10 cellular contexts compared by ENCODE assay signal in the genomic region with DNA sequence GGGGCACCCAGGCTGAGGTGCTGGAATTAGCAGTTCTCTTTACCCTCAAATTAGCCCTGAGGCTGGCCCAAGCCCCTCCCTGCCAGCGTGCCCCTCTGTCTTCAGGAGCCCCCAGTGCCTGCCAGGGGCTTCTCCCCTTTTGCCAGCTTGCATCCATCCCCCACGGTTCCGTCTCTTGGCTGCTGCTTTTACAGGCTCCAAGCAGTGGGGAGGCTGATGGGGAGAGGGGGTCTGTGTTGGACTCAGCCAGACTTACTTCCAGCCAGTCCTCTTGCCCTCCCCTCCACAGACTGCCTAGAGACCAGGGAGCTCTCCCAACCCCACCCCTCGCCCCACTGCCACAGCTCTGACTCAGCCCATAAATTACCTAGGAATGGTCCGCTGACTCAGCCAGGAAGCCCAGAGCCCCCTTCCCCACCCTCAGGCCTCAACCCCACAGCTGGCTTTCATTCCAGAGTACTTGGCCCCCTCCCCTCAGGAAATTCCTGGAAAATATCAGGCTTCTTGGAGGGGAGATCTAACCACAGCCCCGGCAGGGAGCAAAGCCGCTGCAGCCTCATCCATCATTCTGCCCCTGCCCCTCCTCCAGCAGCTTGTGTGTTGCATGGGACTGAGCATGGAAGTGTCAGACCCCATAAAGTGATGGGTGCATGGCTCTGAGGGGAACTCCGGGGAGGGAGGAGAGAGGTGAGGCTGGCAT.
A peak's percentile ranks its signal among the peaks of the same experiment; 100 is the strongest.
DNase-seq lines count a peak whose midpoint lies in the region; ATAC-seq and TF ChIP-seq lines count a peak whose summit lies in the region.
"Had no signal": no experiment of that assay in that cellular context is flagged by ENCODE, and none has a peak within 500 bp of the region (broad histone marks: within the 10 kb centered on the region; RNA-seq: fewer than 3 reads in every experiment).

No MANE protein-coding gene starts in this region.

- no peaks in the 10 kb centered on the region for H3K9me3 Mint-ChIP-seq in CD8-positive, alpha-beta memory T cell
- no peaks in the 10 kb centered on the region for H3K9me3 Mint-ChIP-seq in nephron progenitor cell

- no peaks in the 10 kb centered on the region for H3K36me3 Mint-ChIP-seq in CD8-positive, alpha-beta memory T cell
- no peaks in the 10 kb centered on the region for H3K36me3 Mint-ChIP-seq in nephron progenitor cell (ENCODE audit: low read depth)

- CTCF ChIA-PET in CD8-positive, alpha-beta memory T cell (lab: Charles Lee): no interaction called here

- no peak overlapping the region for H3K4me3 ChIP-seq in CD8-positive, alpha-beta memory T cell (ENCODE audit: low read length)
- no peak overlapping the region for H3K4me3 ChIP-seq in choroid plexus epithelial cell (ENCODE audit: low read depth, low read length)
- H3K4me3 ChIP-seq: GM12878 had no signal

- no peak for TF ChIP-seq CTCF in choroid plexus epithelial cell (conservative IDR thresholded peaks at IDR 0.05; ENCODE audit: low read depth, low read length)
- TF ChIP-seq CTCF in nephron progenitor cell (IDR thresholded peaks at IDR 0.05): no peak

- H3K36me3 ChIP-seq in CD8-positive, alpha-beta memory T cell (ENCODE audit: insufficient read depth, low read length): no peaks in the 10 kb centered on the region

- POLR2A ChIA-PET in CD8-positive, alpha-beta memory T cell (lab: Charles Lee): no interaction called here

- no peak for DNase-seq in CD8-positive, alpha-beta memory T cell
- peak; percentile 19 for DNase-seq in MV-4-11 (lab: John Stamatoyannopoulos, UW)
- peak; percentile 80 for DNase-seq in choroid plexus epithelial cell (ENCODE audit: low read depth)
- peak; percentile 86 for DNase-seq in nephron progenitor cell
- DNase-seq in SKM-1 treated with dmso at 0.1 percent for 144 hours (lab: John Stamatoyannopoulos, UW; ENCODE audit: unreplicated experiment): no peak
- DNase-seq in NCI-H146 (lab: John Stamatoyannopoulos, UW): no peak
- DNase-seq: activated effector memory CD4-positive, alpha-beta T cell treated with Interleukin-2 at 50 U/mL for 16 hours had no signal

- no peak overlapping the region for H3K27ac Mint-ChIP-seq in CD8-positive, alpha-beta memory T cell
- H3K27ac Mint-ChIP-seq in nephron progenitor cell: peak overlapping the region; percentile 99

- no peak overlapping the region for H3K4me3 Mint-ChIP-seq in CD8-positive, alpha-beta memory T cell
- H3K4me3 Mint-ChIP-seq in nephron progenitor cell: peak overlapping the region; percentile 56

- peaks cover 2 to 10% (median 8%) of the 10 kb centered on the region in 3 donors for H3K4me1 Mint-ChIP-seq in CD8-positive, alpha-beta memory T cell
- peaks cover 94% of the 10 kb centered on the region for H3K4me1 Mint-ChIP-seq in nephron progenitor cell

- H3K9me3 ChIP-seq in CD8-positive, alpha-beta memory T cell (ENCODE audit: low read length): no peaks in the 10 kb centered on the region

- ATAC-seq in HG02981 (IDR thresholded peaks at IDR 0.05; ENCODE audit: unreplicated experiment) (no peak), HG02870 (IDR thresholded peaks at IDR 0.05; ENCODE audit: unreplicated experiment) (no peak)
- ATAC-seq: GM12878 had no signal

- H3K4me1 ChIP-seq in CD8-positive, alpha-beta memory T cell (ENCODE audit: insufficient read depth, low read length): no peaks in the 10 kb centered on the region

- H3K27me3 Mint-ChIP-seq in CD8-positive, alpha-beta memory T cell: peaks cover 0 to 2% of the 10 kb centered on the region in 2 donors
- H3K27me3 Mint-ChIP-seq in nephron progenitor cell (ENCODE audit: low read depth, poor library complexity): peaks cover 3% of the 10 kb centered on the region

- peak overlapping the region; percentile 8 for H3K27ac ChIP-seq in CD8-positive, alpha-beta memory T cell (ENCODE audit: low read depth, low read length)

- no peaks in the 10 kb centered on the region for H3K27me3 ChIP-seq in CD8-positive, alpha-beta memory T cell (ENCODE audit: insufficient read depth, low read length, poor library complexity, severe bottlenecking)

Comparison
In these comparisons a context has a peak if more than half of its experiments do, and no peak if none do; other contexts are left out.
1. DNase-seq: peak in MV-4-11 (single experiment), choroid plexus epithelial cell (single experiment) and nephron progenitor cell (single experiment); none in CD8-positive, alpha-beta memory T cell (0 of 5), SKM-1 treated with dmso at 0.1 percent for 144 hours (single experiment) and NCI-H146 (single experiment).